ENCODE assay signal across 13 cellular contexts in the genomic region with DNA sequence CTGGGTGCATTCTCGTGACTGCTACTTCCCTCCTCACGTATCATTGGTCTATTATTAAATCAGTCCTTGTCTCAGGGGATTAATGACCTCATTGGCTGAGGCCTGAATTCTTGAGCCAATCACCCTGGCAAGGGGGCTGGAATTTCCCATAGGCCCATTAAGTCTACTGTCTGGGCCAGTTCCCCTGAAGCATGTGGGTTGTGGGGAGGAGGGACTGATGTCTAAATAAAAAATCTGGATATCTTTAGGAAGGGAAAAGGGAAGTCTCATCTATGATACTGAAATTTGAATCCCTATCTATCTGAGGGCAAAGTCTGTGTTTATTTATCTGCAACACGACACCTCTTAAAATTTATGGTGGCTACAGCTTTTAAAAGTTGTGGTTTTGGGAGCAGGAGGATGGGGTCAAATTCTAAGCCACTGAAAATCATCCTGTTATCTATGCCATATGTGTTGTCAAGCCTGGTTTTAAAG.
DNase-seq lines count a peak whose midpoint lies in the region; ATAC-seq and TF ChIP-seq lines count a peak whose summit lies in the region.
"Had no signal": no experiment of that assay in that cellular context is flagged by ENCODE, and none has a peak within 500 bp of the region (broad histone marks: within the 10 kb centered on the region; RNA-seq: fewer than 3 reads in every experiment).

No MANE protein-coding gene starts in this region.

- ATAC-seq in RWPE2 (ENCODE audit: low read depth) = 0 out of 3 replicates have a peak, but pooled peaks have one; percentile 21
- ATAC-seq in right cardiac atrium = peak; percentile 81 to 87
- no peak for ATAC-seq in esophagus mucosa

- H3K9me3 ChIP-seq in RWPE2 (ENCODE audit: severe bottlenecking) = no peaks in the 10 kb centered on the region
- H3K9me3 ChIP-seq in right cardiac atrium (ENCODE audit: control insufficient read depth, low read length) = no peaks in the 10 kb centered on the region
- H3K9me3 ChIP-seq: SJSA1, tibial artery had no signal

- DNase-seq in NCI-H2196 (lab: John Stamatoyannopoulos, UW; ENCODE audit: unreplicated experiment) = peak; percentile 51
- no peak for DNase-seq in NCI-H2196 treated with DMSO at 0.1 percent for 48 hours (lab: John Stamatoyannopoulos, UW; ENCODE audit: unreplicated experiment)
- no peak for DNase-seq in RWPE2 (ENCODE audit: low spot score)
- peak; percentile 37 to 67 (median 53) for DNase-seq in right cardiac atrium
- no peak for DNase-seq in type B pancreatic cell (ENCODE audit: extremely low spot score, unreplicated experiment)
- DNase-seq in anterior cingulate cortex (lab: John Stamatoyannopoulos, UW) = no peak
- DNase-seq in GM13977 (ENCODE audit: low spot score) = no peak
- DNase-seq: activated CD8-positive, alpha-beta memory T cell treated with anti-CD3 and anti-CD28 coated beads, Interleukin-2, amount 50 U/mL, for 48 hours had no signal

- H3K4me3 ChIP-seq in RWPE2 (ENCODE audit: severe bottlenecking) (no peak overlapping the region), right cardiac atrium (ENCODE audit: low read length) (no peak overlapping the region)
- H3K4me3 ChIP-seq: BLaER1 treated with 17β-estradiol and CSF1 and Interleukin-3, amounts not matched to agents 10 nM and 100 nM; SJSA1; tibial artery had no signal

- H3K4me1 Mint-ChIP-seq in type B pancreatic cell (ENCODE audit: unreplicated experiment) = peaks cover 28% of the 10 kb centered on the region

- no peak overlapping the region for H3K27ac Mint-ChIP-seq in type B pancreatic cell
- H3K27ac Mint-ChIP-seq: dendritic cell treated with granulocyte-macrophage colony-stimulating factor and Interleukin-4, amounts not matched to agents 40 ng/mL and 50 ng/mL, for 4 days had no signal

- TF ChIP-seq CTCF in RWPE2 (IDR thresholded peaks at IDR 0.05; ENCODE audit: poor library complexity, severe bottlenecking) (no peak), type B pancreatic cell (conservative IDR thresholded peaks at IDR 0.05) (no peak), GM13977 (IDR thresholded peaks at IDR 0.05; ENCODE audit: extremely low read depth, insufficient read depth, missing control alignments) (no peak)

- H3K27me3 Mint-ChIP-seq in type B pancreatic cell = no peaks in the 10 kb centered on the region

- no peaks in the 10 kb centered on the region for H3K27me3 ChIP-seq in RWPE2 (ENCODE audit: insufficient read depth, poor library complexity, severe bottlenecking)
- H3K27me3 ChIP-seq in right cardiac atrium (ENCODE audit: control insufficient read depth, insufficient read depth) = no peaks in the 10 kb centered on the region
- H3K27me3 ChIP-seq: BLaER1 treated with 17β-estradiol and CSF1 and Interleukin-3, amounts not matched to agents 10 nM and 100 nM; SJSA1; tibial artery had no signal

- WGBS in right cardiac atrium = 29% methylated on average over 3 of the region's 3 CpGs

- peaks cover 3% of the 10 kb centered on the region for H3K36me3 Mint-ChIP-seq in type B pancreatic cell

- peak overlapping the region; percentile 32 for H3K4me3 Mint-ChIP-seq in type B pancreatic cell
- H3K4me3 Mint-ChIP-seq: dendritic cell treated with granulocyte-macrophage colony-stimulating factor and Interleukin-4, amounts not matched to agents 40 ng/mL and 50 ng/mL, for 4 days had no signal

- H3K9me3 Mint-ChIP-seq in type B pancreatic cell = peaks cover 5% of the 10 kb centered on the region
- H3K9me3 Mint-ChIP-seq: dendritic cell treated with granulocyte-macrophage colony-stimulating factor and Interleukin-4, amounts not matched to agents 40 ng/mL and 50 ng/mL, for 4 days had no signal

- intact Hi-C loops in right cardiac atrium (cut with DNase I) = loop anchor here in 1 of 4 donors (10.0 kb wide), 1 partner anchor 66 kb away; no protein-coding TSS in a partner anchor

- H3K36me3 ChIP-seq in RWPE2 (ENCODE audit: low read depth) = no peaks in the 10 kb centered on the region
- H3K36me3 ChIP-seq: BLaER1 treated with 17β-estradiol and CSF1 and Interleukin-3, amounts not matched to agents 10 nM and 100 nM; SJSA1; tibial artery had no signal

- H3K27ac ChIP-seq in RWPE2 (ENCODE audit: poor library complexity, severe bottlenecking) (no peak overlapping the region), right cardiac atrium (ENCODE audit: low read length) (peak overlapping the region; percentile 81)
- H3K27ac ChIP-seq: BLaER1 treated with 17β-estradiol and CSF1 and Interleukin-3, amounts not matched to agents 10 nM and 100 nM; SJSA1 had no signal

- peaks cover 3% of the 10 kb centered on the region for H3K4me1 ChIP-seq in RWPE2 (ENCODE audit: insufficient read depth, poor library complexity, severe bottlenecking)
- peaks cover 2% of the 10 kb centered on the region for H3K4me1 ChIP-seq in right cardiac atrium (ENCODE audit: control insufficient read depth, insufficient read depth, low read length)
- H3K4me1 ChIP-seq: BLaER1 treated with 17β-estradiol and CSF1 and Interleukin-3, amounts not matched to agents 10 nM and 100 nM had no signal

- in situ Hi-C loops in GM13977 (cut with MboI; ENCODE audit: low pct_unique_long_range_greater_than_20kb, low sequenced_read_pairs, unreplicated experiment) = no loop called here

Comparison
In these comparisons a context has a peak if more than half of its experiments do, and no peak if none do; other contexts are left out.
1. DNase-seq: peak in NCI-H2196 (single experiment) and right cardiac atrium (3 of 3); none in NCI-H2196 treated with DMSO at 0.1 percent for 48 hours (single experiment), RWPE2 (single experiment), type B pancreatic cell (single experiment), anterior cingulate cortex (0 of 58) and GM13977 (single experiment).